Comparison of ENCODE assay signal across 19 cellular contexts in the genomic region with DNA sequence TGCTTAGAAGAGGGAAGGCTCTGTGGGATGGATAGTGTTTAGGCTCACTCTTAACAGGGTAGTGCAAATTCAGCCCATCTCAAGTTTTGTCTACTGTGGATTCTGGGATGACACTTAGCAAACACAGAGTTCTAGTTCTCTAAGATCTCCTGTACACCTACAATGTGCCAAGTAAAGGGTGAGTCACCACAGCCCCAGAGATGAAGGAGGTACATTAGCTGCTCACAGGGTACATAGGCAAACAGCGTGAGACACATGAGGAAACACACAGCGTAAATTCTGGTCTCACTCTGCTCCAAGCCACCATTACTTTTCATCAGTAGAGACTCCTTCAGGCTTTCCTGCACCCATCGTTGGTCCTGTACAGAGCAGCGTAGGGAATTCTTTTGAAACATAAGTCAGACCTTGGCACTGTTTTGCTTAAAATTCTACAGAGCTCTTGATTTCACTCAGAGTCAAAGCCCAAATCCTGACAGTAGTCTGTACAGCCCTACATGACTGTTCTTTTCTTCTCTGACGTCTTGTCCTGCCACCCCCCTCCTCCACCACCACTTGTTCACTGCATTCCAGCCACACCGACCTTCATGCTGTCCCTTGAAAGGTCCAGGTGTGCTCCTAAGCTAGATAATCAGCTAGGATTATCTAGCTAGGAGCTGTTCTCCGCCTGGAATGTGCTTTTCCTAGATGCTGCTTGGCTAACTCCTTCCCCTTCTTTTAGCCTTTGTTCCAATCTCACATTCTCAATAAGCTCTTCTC. TPM values are rescaled to one million over a fixed set of nuclear protein-coding genes. Genes with fewer than 3 reads are reported as not detected.
DNase-seq lines count a peak whose midpoint lies in the region; ATAC-seq, FAIRE-seq and TF ChIP-seq lines count a peak whose summit lies in the region.
"Had no signal": no experiment of that assay in that cellular context is flagged by ENCODE, and none has a peak within 500 bp of the region (broad histone marks: within the 10 kb centered on the region; RNA-seq: fewer than 3 reads in every experiment).

No MANE protein-coding gene starts in this region.

- peaks cover 2 to 26% (median 7%) of the 10 kb centered on the region in 4 experiments; a peak in 6 of 7 replicates for H3K4me1 ChIP-seq in H1 (replicated peaks in 1 of 4; ENCODE audit: control insufficient read depth in 3 of 4, insufficient read depth in 4 of 4, low read length in 3 of 4)
- peaks cover 38% of the 10 kb centered on the region for H3K4me1 ChIP-seq in neural progenitor cell
- H3K4me1 ChIP-seq in right cardiac atrium (ENCODE audit: control insufficient read depth, insufficient read depth, low read length) = no peaks in the 10 kb centered on the region
- no peaks in the 10 kb centered on the region for H3K4me1 ChIP-seq in SJCRH30
- H3K4me1 ChIP-seq in smooth muscle cell (ENCODE audit: low read depth) = peaks cover 9% of the 10 kb centered on the region
- H3K4me1 ChIP-seq: Peyer's patch had no signal

- H2BK120ac ChIP-seq in H1 (replicated peaks; ENCODE audit: low read depth, low read length) = no peak overlapping the region

- H3K9me3 ChIP-seq in WERI-Rb-1 (ENCODE audit: severe bottlenecking) (no peaks in the 10 kb centered on the region), H1 (ENCODE audit: insufficient read depth in 2 of 2, low read depth in 1 of 2, low read length in 1 of 2) (no peaks in the 10 kb centered on the region), neural progenitor cell (ENCODE audit: low read depth) (no peaks in the 10 kb centered on the region), right cardiac atrium (ENCODE audit: control insufficient read depth, low read length) (no peaks in the 10 kb centered on the region), SJCRH30 (replicated peaks) (no peaks in the 10 kb centered on the region), smooth muscle cell (replicated peaks; ENCODE audit: low read depth) (no peaks in the 10 kb centered on the region)
- H3K9me3 ChIP-seq: Peyer's patch had no signal

- no peak overlapping the region for H3K27ac Mint-ChIP-seq in neural progenitor cell
- H3K27ac Mint-ChIP-seq: CD14-positive monocyte, HFFc6 had no signal

- no peak overlapping the region for H3K4ac ChIP-seq in H1 (replicated peaks; ENCODE audit: insufficient read length, low read depth, low read length)

- no peak overlapping the region for H2BK12ac ChIP-seq in H1 (ENCODE audit: low read depth, low read length)

- no peaks in the 10 kb centered on the region for H4K20me1 ChIP-seq in H1 (replicated peaks in 1 of 2; ENCODE audit: control insufficient read depth in 1 of 2, insufficient read depth in 2 of 2, low read length in 2 of 2)
- peaks cover 34% of the 10 kb centered on the region for H4K20me1 ChIP-seq in neural progenitor cell (ENCODE audit: low read depth)
- H4K20me1 ChIP-seq in smooth muscle cell (ENCODE audit: low read depth) = no peaks in the 10 kb centered on the region

- CTCF ChIA-PET in H1 (lab: Charles Lee; ENCODE audit: partially characterized antibody) = interaction anchor here (0.7 to 16.0 kb wide), 8 partner anchors 8 to 354 kb away, joined by 3 to 165 read pairs (median 4); no protein-coding TSS in a partner anchor

- no peak overlapping the region for H2BK15ac ChIP-seq in H1 (ENCODE audit: low read length)

- no peaks in the 10 kb centered on the region for H3K79me2 ChIP-seq in H1 (ENCODE audit: control insufficient read depth in 1 of 2, insufficient read depth in 2 of 2, low read length in 2 of 2)
- H3K79me2 ChIP-seq in neural progenitor cell (ENCODE audit: low read depth) = no peaks in the 10 kb centered on the region
- no peaks in the 10 kb centered on the region for H3K79me2 ChIP-seq in smooth muscle cell (ENCODE audit: low read depth)

- no peak for FAIRE-seq in H1 (lab: Jason Lieb, UNC)

- H3K56ac ChIP-seq in H1 (replicated peaks; ENCODE audit: insufficient read length, low read depth, low read length) = no peak overlapping the region

- peaks cover 4% of the 10 kb centered on the region for H3K27me3 Mint-ChIP-seq in neural progenitor cell (ENCODE audit: insufficient read depth, low read depth)

- DNase-seq in WERI-Rb-1 (peak; percentile 91), H1 (ENCODE audit: low read depth in 1 of 2, low spot score in 2 of 2) (no peak), neural progenitor cell (ENCODE audit: low spot score) (peak; percentile 53), right cardiac atrium (no peak), SJCRH30 (no peak), smooth muscle cell (lab: John Stamatoyannopoulos, UW; ENCODE audit: unreplicated experiment) (no peak)
- DNase-seq: AML-193; DND-41; H7; HFFc6; IMR-90; NCI-H1417 treated with DMSO at 0.1 percent for 48 hours; NCI-H187 treated with DMSO at 0.1 percent for 48 hours; NCI-H226; NCI-H69; NK-92 treated with Interleukin-12 subunit alpha and Interleukin-12 subunit beta, amount 100 ng/mL, for 24 hours; Peyer's patch had no signal

- no peak overlapping the region for H4K8ac ChIP-seq in H1 (ENCODE audit: extremely low read depth, insufficient read depth, low read length)

- no peak overlapping the region for H3K14ac ChIP-seq in H1 (ENCODE audit: insufficient read length)

- H3K4me3 ChIP-seq in WERI-Rb-1 (ENCODE audit: low read depth, low read length) = no peak overlapping the region
- no peak overlapping the region for H3K4me3 ChIP-seq in H1 (ENCODE audit: extremely low read depth in 1 of 4, insufficient read depth in 2 of 4, low read depth in 3 of 4, low read length in 4 of 4)
- no peak overlapping the region for H3K4me3 ChIP-seq in neural progenitor cell
- H3K4me3 ChIP-seq in right cardiac atrium (ENCODE audit: low read length) = no peak overlapping the region
- H3K4me3 ChIP-seq in SJCRH30 = no peak overlapping the region
- H3K4me3 ChIP-seq in smooth muscle cell = no peak overlapping the region
- H3K4me3 ChIP-seq: Peyer's patch had no signal

- no peak overlapping the region for H4K91ac ChIP-seq in H1 (replicated peaks; ENCODE audit: insufficient read length, low read length)

- intact Hi-C loops in right cardiac atrium (cut with DNase I) = loop anchor here in 1 of 4 donors (10.0 kb wide), 2 partner anchors 161 to 331 kb away; no protein-coding TSS in a partner anchor

- H4K5ac ChIP-seq in H1 (ENCODE audit: insufficient read length, low read depth, low read length) = no peak overlapping the region

- no peak for TF ChIP-seq POLR2A in H1 (IDR thresholded peaks at IDR 0.05; ENCODE audit: control extremely low read depth in 1 of 2, low read depth in 2 of 2, low read length in 2 of 2)

- H3K23ac ChIP-seq in H1 (ENCODE audit: insufficient read length) = no peak overlapping the region

- POLR2A ChIA-PET in H1 (lab: Charles Lee; ENCODE audit: partially characterized antibody) = interaction anchor here (1.6 kb wide), 1 partner anchor 36 kb away, joined by 4 read pairs; no protein-coding TSS in a partner anchor

- H3K27me3 ChIP-seq in WERI-Rb-1 (ENCODE audit: insufficient read depth, low read depth, severe bottlenecking) = no peaks in the 10 kb centered on the region
- H3K27me3 ChIP-seq in H1 (replicated peaks in 1 of 4; ENCODE audit: control insufficient read depth in 3 of 4, extremely low read depth in 1 of 4, insufficient read depth in 3 of 4, low read length in 3 of 4) = no peaks in the 10 kb centered on the region
- H3K27me3 ChIP-seq in neural progenitor cell = no peaks in the 10 kb centered on the region
- H3K27me3 ChIP-seq in right cardiac atrium (ENCODE audit: control insufficient read depth, insufficient read depth) = no peaks in the 10 kb centered on the region
- no peaks in the 10 kb centered on the region for H3K27me3 ChIP-seq in SJCRH30
- no peaks in the 10 kb centered on the region for H3K27me3 ChIP-seq in smooth muscle cell (ENCODE audit: low read depth)
- H3K27me3 ChIP-seq: Peyer's patch had no signal

- no peak overlapping the region for H2BK5ac ChIP-seq in H1 (ENCODE audit: low read depth, low read length)

- 87% methylated on average over 7 of the region's 7 CpGs; no CpG with 5 or more reads in 1 of the 2 experiments for WGBS in H1 (ENCODE audit: extremely low coverage in 1 of 2, insufficient coverage in 1 of 2, insufficient read length in 1 of 2, insufficient replicate concordance in 2 of 2, low coverage in 1 of 2, low lambda C conversion rate in 2 of 2, missing lambda C conversion rate in 1 of 2), 2 experiments
- WGBS in right cardiac atrium = 70% methylated on average over 7 of the region's 7 CpGs
- 73% methylated on average over 7 of the region's 7 CpGs for WGBS in smooth muscle cell (ENCODE audit: low lambda C conversion rate)

- H3K23me2 ChIP-seq in H1 (ENCODE audit: low read depth, low read length) = no peaks in the 10 kb centered on the region

- no peaks in the 10 kb centered on the region for H3K36me3 Mint-ChIP-seq in neural progenitor cell
- H3K36me3 Mint-ChIP-seq: CD14-positive monocyte had no signal

- H3K4me1 Mint-ChIP-seq in neural progenitor cell = no peaks in the 10 kb centered on the region
- H3K4me1 Mint-ChIP-seq: CD14-positive monocyte had no signal

- H3K4me2 ChIP-seq in H1 (ENCODE audit: insufficient read depth in 1 of 2, low read depth in 2 of 2, low read length in 2 of 2) (no peak overlapping the region), neural progenitor cell (peak overlapping the region; percentile 14), smooth muscle cell (no peak overlapping the region)

- TF ChIP-seq CTCF in WERI-Rb-1 (IDR thresholded peaks at IDR 0.05; ENCODE audit: low read depth, low read length) (no peak), H1 (IDR thresholded peaks at IDR 0.05; ENCODE audit: control extremely low read depth in 1 of 3, insufficient read depth in 1 of 3, low read depth in 1 of 3, low read length in 3 of 3) (no peak), neural progenitor cell (IDR thresholded peaks at IDR 0.05) (no peak), smooth muscle cell (IDR thresholded peaks at IDR 0.05; ENCODE audit: borderline replicate concordance, insufficient read depth, poor library complexity, severe bottlenecking) (no peak)

- no peak overlapping the region for H2BK20ac ChIP-seq in H1 (ENCODE audit: low read length)

- H3K36me3 ChIP-seq in WERI-Rb-1 (peaks cover 25% of the 10 kb centered on the region), H1 (ENCODE audit: control insufficient read depth in 2 of 4, insufficient read depth in 4 of 4, low read length in 3 of 4) (no peaks in the 10 kb centered on the region), neural progenitor cell (no peaks in the 10 kb centered on the region), SJCRH30 (no peaks in the 10 kb centered on the region), smooth muscle cell (ENCODE audit: low read depth) (no peaks in the 10 kb centered on the region)
- H3K36me3 ChIP-seq: Peyer's patch had no signal

- no peak for ATAC-seq in right cardiac atrium

- no peak overlapping the region for H2AK5ac ChIP-seq in H1 (ENCODE audit: low read depth, low read length)

- no peak overlapping the region for H3K18ac ChIP-seq in H1 (ENCODE audit: extremely low read depth, low read length)

- peaks cover 10% of the 10 kb centered on the region for H3F3A ChIP-seq in neural progenitor cell (ENCODE audit: low read depth)
- no peaks in the 10 kb centered on the region for H3F3A ChIP-seq in smooth muscle cell (ENCODE audit: low read depth)

- H3K4me3 Mint-ChIP-seq in neural progenitor cell = no peak overlapping the region
- H3K4me3 Mint-ChIP-seq: CD14-positive monocyte, HFFc6 had no signal

- no peaks in the 10 kb centered on the region for H3K79me1 ChIP-seq in H1 (ENCODE audit: low read depth, low read length)

- TF ChIP-seq RAD21 in H1 (IDR thresholded peaks at IDR 0.05 in 1 of 2, conservative IDR thresholded peaks at IDR 0.05 in 1 of 2; ENCODE audit: low read depth in 2 of 2, low read length in 2 of 2) = no peak

- H3K9ac ChIP-seq in H1 (replicated peaks in 1 of 4; ENCODE audit: extremely low read depth in 1 of 4, low read depth in 3 of 4, low read length in 3 of 4) (no peak overlapping the region), neural progenitor cell (no peak overlapping the region), smooth muscle cell (ENCODE audit: low read depth) (no peak overlapping the region)

- H3K27ac ChIP-seq in WERI-Rb-1 = peak overlapping the region; percentile 91
- no peak overlapping the region for H3K27ac ChIP-seq in H1 (ENCODE audit: low read depth, low read length)
- no peak overlapping the region for H3K27ac ChIP-seq in neural progenitor cell
- peak overlapping the region; percentile 96 for H3K27ac ChIP-seq in temporal lobe (ENCODE audit: low read depth, low read length)
- no peak overlapping the region for H3K27ac ChIP-seq in right cardiac atrium (ENCODE audit: low read length)
- no peak overlapping the region for H3K27ac ChIP-seq in SJCRH30
- no peak overlapping the region for H3K27ac ChIP-seq in smooth muscle cell (ENCODE audit: low read depth)
- H3K27ac ChIP-seq: Peyer's patch had no signal

- no peak for TF ChIP-seq EP300 in H1 (IDR thresholded peaks at IDR 0.05; ENCODE audit: borderline replicate concordance in 1 of 2, low read depth in 2 of 2, low read length in 2 of 2)

- H2AFZ ChIP-seq in H1 (ENCODE audit: low read length) (no peak overlapping the region), neural progenitor cell (replicated peaks) (no peak overlapping the region), smooth muscle cell (ENCODE audit: low read depth) (no peak overlapping the region)

- no peaks in the 10 kb centered on the region for H3K9me3 Mint-ChIP-seq in neural progenitor cell

RNA-seq across cellular contexts. Expression of a gene that starts 8.7 kb away (rescaled TPM):
- 13.7 and 14.8 TPM in 2 replicates for total RNA-seq in H1 (2021; fragmentation: NEBNext Ultra II Directional; extraction: Animal tissue kit (Norgen Biotek cat#: 25700))
- polyA plus RNA-seq in H1 (2011; rRNA removed) (8.2 and 10.1 TPM in 2 replicates), right cardiac atrium (18.1 TPM), smooth muscle cell (6.5 and 9.3 TPM in 2 replicates)
- polyA plus RNA-seq in H1 (2011; cell fraction: cytosol; rRNA removed) = 12.2 TPM
- polyA plus RNA-seq in H1 (2011; cell fraction: nucleus; rRNA removed) = 21.5 TPM
- 10.8 to 14.8 TPM (median 13.1 TPM) in 4 replicates for polyA plus RNA-seq in H1 (2012, experiment 1 of 2)
- 9.5 TPM for polyA plus RNA-seq in H1 (2012, experiment 2 of 2)
- polyA plus RNA-seq in H1 (2013, experiment 1 of 2) = 8.0 TPM
- 7.5 TPM for polyA plus RNA-seq in H1 (2013, experiment 2 of 2)
- polyA minus RNA-seq in H1 (2011; rRNA and poly(A)+ RNA removed) = 44.7 and 48.6 TPM in 2 replicates
- polyA minus RNA-seq in H1 (2011; cell fraction: cytosol; rRNA and poly(A)+ RNA removed) = 16.3 TPM
- 82.7 TPM for polyA minus RNA-seq in H1 (2011; cell fraction: nucleus; rRNA and poly(A)+ RNA removed)
- total RNA-seq in neural progenitor cell (ENCODE audit: low replicate concordance) (8.0 and 13.5 TPM in 2 replicates), temporal lobe (27.3 TPM), right cardiac atrium (10 to 100 TPM; 58.3 to 79.3 (median 62.3) TPM), smooth muscle cell (6.7 and 7.0 TPM in 2 replicates)
- total RNA-seq in SJCRH30 (2014; rRNA removed; shearing (Covaris generic)) = 18.6 and 19.8 TPM in 2 replicates
- polyA plus RNA-seq: CD14-positive monocyte had no signal

Comparison
In these comparisons a context has a peak if more than half of its experiments do, and no peak if none do; other contexts are left out.
1. DNase-seq: peak in WERI-Rb-1 (single experiment) and neural progenitor cell (single experiment); none in H1 (0 of 2), right cardiac atrium (0 of 3), SJCRH30 (0 of 2) and smooth muscle cell (single experiment).
2. H3K27ac ChIP-seq: peak in WERI-Rb-1 (single experiment) and temporal lobe (single experiment); none in H1 (single experiment), neural progenitor cell (single experiment), right cardiac atrium (single experiment), SJCRH30 (single experiment) and smooth muscle cell (single experiment).